ENCODE assay signal across 9 cellular contexts in the genomic region with DNA sequence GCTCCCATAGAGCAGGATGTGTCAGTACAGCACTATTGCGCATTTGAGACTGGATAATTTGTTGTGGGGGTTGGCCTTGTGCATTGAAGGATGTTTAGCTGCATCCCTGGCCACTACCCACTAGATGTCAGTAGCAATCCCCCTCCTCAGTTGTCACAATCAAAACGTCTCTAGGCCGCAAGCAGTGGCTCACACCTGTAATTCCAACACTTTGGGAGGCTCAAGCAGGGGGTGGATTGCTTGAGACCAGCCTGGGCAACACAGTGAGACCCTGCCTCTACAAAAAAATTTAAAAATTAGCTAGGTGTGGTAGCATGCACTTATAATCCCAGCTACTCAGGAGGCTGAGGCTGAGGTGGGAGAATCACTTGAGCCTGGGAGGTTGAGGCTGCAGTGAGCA. TPM values are rescaled to one million over a fixed set of nuclear protein-coding genes. Genes with fewer than 3 reads are reported as not detected.
DNase-seq lines count a peak whose midpoint lies in the region; ATAC-seq, FAIRE-seq and TF ChIP-seq lines count a peak whose summit lies in the region.
"Had no signal": no experiment of that assay in that cellular context is flagged by ENCODE, and none has a peak within 500 bp of the region (broad histone marks: within the 10 kb centered on the region; RNA-seq: fewer than 3 reads in every experiment).

No MANE protein-coding gene starts in this region.

- no peak overlapping the region for H3K4me3 ChIP-seq in smooth muscle cell
- H3K4me3 ChIP-seq: pancreas had no signal

- TF ChIP-seq CTCF in smooth muscle cell (IDR thresholded peaks at IDR 0.05; ENCODE audit: borderline replicate concordance, insufficient read depth, poor library complexity, severe bottlenecking), result peak; percentile 37

- H4K20me1 ChIP-seq in smooth muscle cell (ENCODE audit: low read depth), result no peaks in the 10 kb centered on the region

- FAIRE-seq in frontal cortex (lab: Jason Lieb, UNC), result no peak
- FAIRE-seq: pancreas had no signal

- H3K4me2 ChIP-seq in smooth muscle cell, result no peak overlapping the region

- peak; percentile 59 for DNase-seq in activated CD4-positive, alpha-beta T cell treated with anti-CD3 and anti-CD28 coated beads, Interleukin-2, amount 10 ng/mL, durations not matched to agents 24 days and 14 days
- DNase-seq in activated CD4-positive, alpha-beta T cell treated with anti-CD3 and anti-CD28 coated beads, Interleukin-2, amount 50 U/mL, for 1 hour, result no peak
- DNase-seq in NCI-H2227 treated with DMSO at 0.1 percent for 48 hours (lab: John Stamatoyannopoulos, UW) (peak; percentile 37), cerebellar cortex (ENCODE audit: low spot score) (peak; percentile 18), smooth muscle cell (lab: John Stamatoyannopoulos, UW; ENCODE audit: unreplicated experiment) (no peak), frontal cortex (ENCODE audit: low spot score in 2 of 2) (no peak)

- H3K4me3 Mint-ChIP-seq in activated CD4-positive, alpha-beta T cell treated with anti-CD3 and anti-CD28 coated beads, Interleukin-2, amount 10 ng/mL, durations not matched to agents 24 days and 14 days, result no peak overlapping the region

- WGBS in smooth muscle cell (ENCODE audit: low lambda C conversion rate), result 73% methylated on average over 3 of the region's 3 CpGs

- H3K36me3 Mint-ChIP-seq in activated CD4-positive, alpha-beta T cell treated with anti-CD3 and anti-CD28 coated beads, Interleukin-2, amount 10 ng/mL, durations not matched to agents 24 days and 14 days (ENCODE audit: low read depth), result peaks cover 8% of the 10 kb centered on the region

- no peaks in the 10 kb centered on the region for H3K9me3 ChIP-seq in smooth muscle cell (replicated peaks; ENCODE audit: low read depth)
- H3K9me3 ChIP-seq: pancreas had no signal

- no peak overlapping the region for H2AFZ ChIP-seq in smooth muscle cell (ENCODE audit: low read depth)

- H3K27me3 Mint-ChIP-seq in activated CD4-positive, alpha-beta T cell treated with anti-CD3 and anti-CD28 coated beads, Interleukin-2, amount 10 ng/mL, durations not matched to agents 24 days and 14 days, result no peaks in the 10 kb centered on the region

- H3K4me1 Mint-ChIP-seq in activated CD4-positive, alpha-beta T cell treated with anti-CD3 and anti-CD28 coated beads, Interleukin-2, amount 10 ng/mL, durations not matched to agents 24 days and 14 days, result no peaks in the 10 kb centered on the region

- H3K4me1 ChIP-seq in smooth muscle cell (ENCODE audit: low read depth), result no peaks in the 10 kb centered on the region
- H3K4me1 ChIP-seq: pancreas had no signal

- H3K9me3 Mint-ChIP-seq in activated CD4-positive, alpha-beta T cell treated with anti-CD3 and anti-CD28 coated beads, Interleukin-2, amount 10 ng/mL, durations not matched to agents 24 days and 14 days, result no peaks in the 10 kb centered on the region

- H3K36me3 ChIP-seq in smooth muscle cell (ENCODE audit: low read depth), result no peaks in the 10 kb centered on the region
- H3K36me3 ChIP-seq: pancreas had no signal

- H3K9ac ChIP-seq in smooth muscle cell (ENCODE audit: low read depth), result no peak overlapping the region

- no peaks in the 10 kb centered on the region for H3K27me3 ChIP-seq in smooth muscle cell (ENCODE audit: low read depth)
- H3K27me3 ChIP-seq: pancreas had no signal

- no peak overlapping the region for H3K27ac ChIP-seq in smooth muscle cell (ENCODE audit: low read depth)
- H3K27ac ChIP-seq: pancreas had no signal

- H3F3A ChIP-seq in smooth muscle cell (ENCODE audit: low read depth), result peaks cover 16% of the 10 kb centered on the region

- H3K79me2 ChIP-seq in smooth muscle cell (ENCODE audit: low read depth), result no peaks in the 10 kb centered on the region

- ATAC-seq in HG02970 (IDR thresholded peaks at IDR 0.05; ENCODE audit: low FRiP score, unreplicated experiment) (no peak), HG03520 (IDR thresholded peaks at IDR 0.05; ENCODE audit: unreplicated experiment) (no peak)

- no peak overlapping the region for H3K27ac Mint-ChIP-seq in activated CD4-positive, alpha-beta T cell treated with anti-CD3 and anti-CD28 coated beads, Interleukin-2, amount 10 ng/mL, durations not matched to agents 24 days and 14 days

- intact Hi-C loops in activated CD4-positive, alpha-beta T cell treated with anti-CD3 and anti-CD28 coated beads, Interleukin-2, amount 10 ng/mL, durations not matched to agents 24 days and 14 days (cut with micrococcal nuclease), result no loop called here

RNA-seq across cellular contexts. Expression of a gene that starts 48.4 kb away (rescaled TPM):
- total RNA-seq in activated CD4-positive, alpha-beta T cell treated with anti-CD3 and anti-CD28 coated beads, Interleukin-2, amount 10 ng/mL, durations not matched to agents 24 days and 14 days, result 52.8 and 53.0 TPM in 2 replicates
- total RNA-seq in smooth muscle cell (17.5 and 21.2 TPM in 2 replicates), frontal cortex (97.8 TPM)
- 33.9 and 44.5 TPM in 2 replicates for polyA plus RNA-seq in smooth muscle cell

Comparison
In these comparisons a context has a peak if more than half of its experiments do, and no peak if none do; other contexts are left out.
1. DNase-seq: peak in activated CD4-positive, alpha-beta T cell treated with anti-CD3 and anti-CD28 coated beads, Interleukin-2, amount 10 ng/mL, durations not matched to agents 24 days and 14 days (single experiment), NCI-H2227 treated with DMSO at 0.1 percent for 48 hours (single experiment) and cerebellar cortex (single experiment); none in activated CD4-positive, alpha-beta T cell treated with anti-CD3 and anti-CD28 coated beads, Interleukin-2, amount 50 U/mL, for 1 hour (single experiment), smooth muscle cell (single experiment) and frontal cortex (0 of 2).